ENCODE assay signal across 27 cellular contexts in the genomic region with DNA sequence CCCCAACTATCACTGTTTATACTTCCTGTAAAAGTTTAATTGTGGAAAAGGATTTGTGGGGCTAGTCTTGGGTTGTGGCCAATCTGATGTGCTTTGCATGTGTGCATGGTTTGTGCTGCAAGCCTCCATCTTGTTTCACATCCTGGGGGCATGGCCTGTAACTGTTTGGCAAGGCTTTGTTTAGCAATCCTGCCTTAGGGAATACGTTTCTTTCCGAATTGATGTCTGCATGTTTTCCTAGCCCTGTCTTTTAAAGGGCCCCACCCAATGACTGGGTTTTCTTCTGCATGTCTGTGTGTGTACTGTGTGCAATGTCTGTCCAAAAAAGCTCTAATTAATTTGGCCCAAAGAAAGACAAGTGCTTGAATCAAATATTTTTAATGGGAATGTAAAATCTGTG.
"Had no signal": no experiment of that assay in that cellular context is flagged by ENCODE, and none has a peak within 500 bp of the region (broad histone marks: within the 10 kb centered on the region; RNA-seq: fewer than 3 reads in every experiment).

No MANE protein-coding gene starts in this region.

- H3K27me3 ChIP-seq: colonic mucosa, esophagus squamous epithelium, gastroesophageal sphincter, thyroid gland had no signal

- H3K4me1 ChIP-seq: breast epithelium, colonic mucosa, esophagus squamous epithelium, gastroesophageal sphincter, heart left ventricle, pancreas, psoas muscle, thyroid gland had no signal

- ATAC-seq: activated T-cell treated with anti-CD3 and anti-CD28 coated beads, Interleukin-2, amount 50 U/mL, for 4 hours; gastroesophageal sphincter; heart left ventricle; mucosa of descending colon; pancreas; psoas muscle; right cardiac atrium; stimulated activated naive CD8-positive, alpha-beta T cell treated with anti-CD3 and anti-CD28 coated beads, Interleukin-15, Interleukin-2, amounts not matched to agents 100 U/mL and 50 U/mL, for 24 hours; WTC11 had no signal

- H3K27ac ChIP-seq: breast epithelium, colonic mucosa, dorsolateral prefrontal cortex, esophagus squamous epithelium, gastroesophageal sphincter, heart left ventricle, pancreas, psoas muscle, thyroid gland had no signal

- H3K9me3 ChIP-seq: breast epithelium, colonic mucosa, esophagus squamous epithelium, gastroesophageal sphincter, heart left ventricle, mucosa of descending colon, pancreas, psoas muscle, thyroid gland had no signal

- DNase-seq: activated CD4-positive, alpha-beta T cell treated with anti-CD3 and anti-CD28 coated beads for 4 hours; activated CD4-positive, alpha-beta T cell treated with anti-CD3 and anti-CD28 coated beads, Interleukin-2, amount 50 U/mL, for 48 hours; activated CD8-positive, alpha-beta memory T cell treated with anti-CD3 and anti-CD28 coated beads, Interleukin-2, amount 50 U/mL, for 48 hours; activated naive CD4-positive, alpha-beta T cell; activated T-cell treated with anti-CD3 and anti-CD28 coated beads, Interleukin-2, amount 50 U/mL, for 4 hours; amniotic stem cell; colonic mucosa; dorsolateral prefrontal cortex; esophagus squamous epithelium; islet precursor cell; left cardiac atrium; mesendoderm; mucosa of descending colon; nephron progenitor cell; pancreas; psoas muscle; right cardiac atrium; stimulated activated CD4-positive, alpha-beta T cell treated with anti-CD3 and anti-CD28 coated beads, Interleukin-12 subunit alpha, Interleukin-12 subunit beta, amount 100 ng/mL, for 4 hours; stimulated activated CD4-positive, alpha-beta T cell treated with anti-CD3 and anti-CD28 coated beads, Interleukin-4, amount 100 ng/mL, for 4 hours; stimulated activated naive CD8-positive, alpha-beta T cell treated with anti-CD3 and anti-CD28 coated beads, Interleukin-15, Interleukin-2, amounts not matched to agents 100 U/mL and 50 U/mL, for 24 hours; substantia nigra; T1000; thyroid gland had no signal

- H3K4me3 ChIP-seq: breast epithelium, colonic mucosa, dorsolateral prefrontal cortex, esophagus squamous epithelium, gastroesophageal sphincter, heart left ventricle, mucosa of descending colon, pancreas, psoas muscle, thyroid gland had no signal

- H3K36me3 ChIP-seq: breast epithelium, colonic mucosa, esophagus squamous epithelium, gastroesophageal sphincter, heart left ventricle, pancreas, thyroid gland had no signal
